ENCODE assay signal across 23 cellular contexts in genomic region chr12:31219521-31219920, GRCh38.
"Had no signal": no experiment of that assay in that cellular context is flagged by ENCODE, and none has a peak within 500 bp of the region (broad histone marks: within the 10 kb centered on the region; RNA-seq: fewer than 3 reads in every experiment).

No MANE protein-coding gene starts in this region.

- H3K9me3 Mint-ChIP-seq: activated CD4-positive, alpha-beta memory T cell treated with anti-CD3 and anti-CD28 coated beads, Interleukin-2, amount 10 ng/mL, durations not matched to agents 7 days and 5 days; activated naive CD4-positive, alpha-beta T cell treated with anti-CD3 and anti-CD28 coated beads for 36 hours; activated naive CD8-positive, alpha-beta T cell treated with anti-CD3 and anti-CD28 coated beads, Interleukin-2, amount 10 ng/mL, durations not matched to agents 7 days and 5 days; activated T-helper 17 cell treated with anti-CD3 and anti-CD28 coated beads, Interleukin-2, amount 50 U/mL, for 72 hours had no signal

- DNase-seq: activated CD4-positive, alpha-beta memory T cell treated with anti-CD3 and anti-CD28 coated beads, Interleukin-2, amount 10 ng/mL, durations not matched to agents 7 days and 5 days; activated CD4-positive, alpha-beta T cell treated with anti-CD3 and anti-CD28 coated beads, Interleukin-2, amount 50 U/mL, for 1 hour; activated CD4-positive, CD25-positive, alpha-beta regulatory T cell; activated gamma-delta T cell; activated naive CD4-positive, alpha-beta T cell treated with anti-CD3 and anti-CD28 coated beads for 36 hours; activated naive CD8-positive, alpha-beta T cell treated with anti-CD3 and anti-CD28 coated beads, Interleukin-2, amount 10 ng/mL, durations not matched to agents 7 days and 5 days; activated T-cell treated with anti-CD3 and anti-CD28 coated beads for 4 hours; activated T-cell treated with anti-CD3 and anti-CD28 coated beads, Interleukin-2, amount 50 U/mL, for 48 hours; aorta; central memory CD4-positive, alpha-beta T cell; MG63; MV-4-11; NCI-H1105; NCI-H1694 treated with DMSO at 0.1 percent for 48 hours; NCI-H2029 treated with DMSO at 0.1 percent for 48 hours; NCI-H345; NCI-H510A; NCI-H526 treated with DMSO at 0.1 percent for 48 hours; NCI-H82; RPMI8226; SK-N-SH; T-helper 1 cell had no signal

- H3K4me3 Mint-ChIP-seq: activated CD4-positive, alpha-beta memory T cell treated with anti-CD3 and anti-CD28 coated beads, Interleukin-2, amount 10 ng/mL, durations not matched to agents 7 days and 5 days; activated naive CD4-positive, alpha-beta T cell treated with anti-CD3 and anti-CD28 coated beads for 36 hours; activated naive CD8-positive, alpha-beta T cell treated with anti-CD3 and anti-CD28 coated beads, Interleukin-2, amount 10 ng/mL, durations not matched to agents 7 days and 5 days; activated T-helper 17 cell treated with anti-CD3 and anti-CD28 coated beads, Interleukin-2, amount 50 U/mL, for 72 hours had no signal

- H3K4me1 Mint-ChIP-seq: activated CD4-positive, alpha-beta memory T cell treated with anti-CD3 and anti-CD28 coated beads, Interleukin-2, amount 10 ng/mL, durations not matched to agents 7 days and 5 days; activated naive CD8-positive, alpha-beta T cell treated with anti-CD3 and anti-CD28 coated beads, Interleukin-2, amount 10 ng/mL, durations not matched to agents 7 days and 5 days; activated T-helper 17 cell treated with anti-CD3 and anti-CD28 coated beads, Interleukin-2, amount 50 U/mL, for 72 hours had no signal

- H3K36me3 Mint-ChIP-seq: activated naive CD8-positive, alpha-beta T cell treated with anti-CD3 and anti-CD28 coated beads, Interleukin-2, amount 10 ng/mL, durations not matched to agents 7 days and 5 days had no signal

- ATAC-seq: activated T-helper 17 cell treated with anti-CD3 and anti-CD28 coated beads, Interleukin-2, amount 50 U/mL, for 72 hours had no signal

- H3K27ac Mint-ChIP-seq: activated CD4-positive, alpha-beta memory T cell treated with anti-CD3 and anti-CD28 coated beads, Interleukin-2, amount 10 ng/mL, durations not matched to agents 7 days and 5 days; activated naive CD4-positive, alpha-beta T cell treated with anti-CD3 and anti-CD28 coated beads for 36 hours; activated naive CD8-positive, alpha-beta T cell treated with anti-CD3 and anti-CD28 coated beads, Interleukin-2, amount 10 ng/mL, durations not matched to agents 7 days and 5 days; activated T-helper 17 cell treated with anti-CD3 and anti-CD28 coated beads, Interleukin-2, amount 50 U/mL, for 72 hours had no signal
